In genomic region chr2:25146896-25147295, GRCh38 we compare ENCODE assay signal across 31 cellular contexts. TPM values are rescaled to one million over a fixed set of nuclear protein-coding genes. Genes with fewer than 3 reads are reported as not detected.
"Had no signal": no experiment of that assay in that cellular context is flagged by ENCODE, and none has a peak within 500 bp of the region (broad histone marks: within the 10 kb centered on the region; RNA-seq: fewer than 3 reads in every experiment).

No MANE protein-coding gene starts in this region.

- ATAC-seq: effector memory CD8-positive, alpha-beta T cell; esophagus mucosa; foreskin keratinocyte; gastrocnemius medialis; gastroesophageal sphincter; heart left ventricle; heart right ventricle had no signal

- H3K4me1 ChIP-seq: colonic mucosa, esophagus muscularis mucosa, esophagus squamous epithelium, foreskin keratinocyte, gastrocnemius medialis, gastroesophageal sphincter, heart left ventricle, heart right ventricle had no signal

- H3K27me3 ChIP-seq: colonic mucosa, dorsolateral prefrontal cortex, esophagus muscularis mucosa, esophagus squamous epithelium, foreskin keratinocyte, gastrocnemius medialis, gastroesophageal sphincter, heart left ventricle, heart right ventricle had no signal

- H3K9me3 Mint-ChIP-seq: dendritic cell treated with granulocyte-macrophage colony-stimulating factor and Interleukin-4, amounts not matched to agents 40 ng/mL and 50 ng/mL, for 4 days; effector memory CD8-positive, alpha-beta T cell; endodermal cell had no signal

- H3K27ac Mint-ChIP-seq: dendritic cell treated with granulocyte-macrophage colony-stimulating factor and Interleukin-4, amounts not matched to agents 40 ng/mL and 50 ng/mL, for 4 days; endodermal cell had no signal

- FAIRE-seq: colon, endometrium, endothelial cell of umbilical vein, frontal cortex had no signal

- H3K4me3 ChIP-seq: colonic mucosa, coronary artery, dorsolateral prefrontal cortex, esophagus muscularis mucosa, esophagus squamous epithelium, gastrocnemius medialis, gastroesophageal sphincter, heart left ventricle, heart right ventricle had no signal

- H3K9me3 ChIP-seq: colonic mucosa, esophagus muscularis mucosa, esophagus squamous epithelium, gastrocnemius medialis, gastroesophageal sphincter, heart left ventricle, heart right ventricle had no signal

- H3K27ac ChIP-seq: colonic mucosa, coronary artery, dorsolateral prefrontal cortex, epithelial cell of prostate, esophagus muscularis mucosa, esophagus squamous epithelium, foreskin keratinocyte, gastrocnemius medialis, gastroesophageal sphincter, heart left ventricle, heart right ventricle had no signal

- H3K4me1 Mint-ChIP-seq: endodermal cell had no signal

- DNase-seq: colonic mucosa; cortex of kidney; dermis blood vessel endothelial cell; dorsolateral prefrontal cortex; effector CD4-positive, alpha-beta T cell; effector CD8-positive, alpha-beta T cell; effector memory CD4-positive, alpha-beta T cell; effector memory CD8-positive, alpha-beta T cell; endodermal cell; erythroblast; esophagus squamous epithelium; foreskin fibroblast; foreskin keratinocyte; foreskin melanocyte; gastrocnemius medialis; glutamatergic neuron; head of caudate nucleus; heart right ventricle had no signal

- H3K4me3 Mint-ChIP-seq: dendritic cell treated with granulocyte-macrophage colony-stimulating factor and Interleukin-4, amounts not matched to agents 40 ng/mL and 50 ng/mL, for 4 days; effector memory CD8-positive, alpha-beta T cell; endodermal cell had no signal

- H3K36me3 ChIP-seq: colonic mucosa, esophagus squamous epithelium, gastrocnemius medialis had no signal

RNA-seq across cellular contexts. Expression of gene POMC, which starts 21.5 kb away (rescaled TPM):
- total RNA-seq: fibroblast of villous mesenchyme had no signal
- polyA plus RNA-seq: fibroblast of lung had no signal
